Comparison of ENCODE assay signal across 8 cellular contexts in genomic region chr17:61400786-61401279, GRCh38. TPM values are rescaled to one million over a fixed set of nuclear protein-coding genes. Genes with fewer than 3 reads are reported as not detected.
A peak's percentile ranks its signal among the peaks of the same experiment; 100 is the strongest.
DNase-seq lines count a peak whose midpoint lies in the region; ATAC-seq and TF ChIP-seq lines count a peak whose summit lies in the region.

No MANE protein-coding gene starts in this region.

- H3K27ac ChIP-seq in brain microvascular endothelial cell, result peak overlapping the region; percentile 70

- peak; percentile 3 for TF ChIP-seq CTCF in brain microvascular endothelial cell (IDR thresholded peaks at IDR 0.05; ENCODE audit: low read depth, low read length, missing control alignments)
- TF ChIP-seq CTCF in mesothelial cell of epicardium (IDR thresholded peaks at IDR 0.05; ENCODE audit: unreplicated experiment), result no peak
- TF ChIP-seq CTCF in type B pancreatic cell (conservative IDR thresholded peaks at IDR 0.05), result no peak

- no peaks in the 10 kb centered on the region for H3K27me3 ChIP-seq in brain microvascular endothelial cell (replicated peaks)

- DNase-seq in activated T-cell treated with anti-CD3 and anti-CD28 coated beads, Interleukin-2, amount 50 U/mL, for 24 hours, result peak; percentile 51
- DNase-seq in activated T-cell treated with anti-CD3 and anti-CD28 coated beads for 4 hours (no peak), brain microvascular endothelial cell (no peak), mesothelial cell of epicardium (ENCODE audit: low spot score in 2 of 2, unreplicated experiment in 2 of 2) (peak in 1 of 2 experiments; percentile 57), type B pancreatic cell (ENCODE audit: extremely low spot score, unreplicated experiment) (no peak), NOMO-1 treated with DMSO at 0.1 percent for 48 hours (lab: John Stamatoyannopoulos, UW; ENCODE audit: unreplicated experiment) (no peak), hepatic stellate cell (ENCODE audit: low spot score) (no peak)

- no peaks in the 10 kb centered on the region for H3K9me3 Mint-ChIP-seq in activated T-cell treated with anti-CD3 and anti-CD28 coated beads, Interleukin-2, amount 50 U/mL, for 24 hours
- H3K9me3 Mint-ChIP-seq in mesothelial cell of epicardium (no peaks in the 10 kb centered on the region), type B pancreatic cell (no peaks in the 10 kb centered on the region)

- peaks cover 62% of the 10 kb centered on the region for H3K27me3 Mint-ChIP-seq in activated T-cell treated with anti-CD3 and anti-CD28 coated beads, Interleukin-2, amount 50 U/mL, for 24 hours
- H3K27me3 Mint-ChIP-seq in mesothelial cell of epicardium (ENCODE audit: low read depth) (no peaks in the 10 kb centered on the region), type B pancreatic cell (peaks cover 56% of the 10 kb centered on the region)

- peaks cover 14% of the 10 kb centered on the region for H3K36me3 ChIP-seq in brain microvascular endothelial cell (replicated peaks)

- H3K36me3 Mint-ChIP-seq in activated T-cell treated with anti-CD3 and anti-CD28 coated beads, Interleukin-2, amount 50 U/mL, for 24 hours (ENCODE audit: low read depth), result no peaks in the 10 kb centered on the region
- H3K36me3 Mint-ChIP-seq in mesothelial cell of epicardium (peaks cover 22% of the 10 kb centered on the region), type B pancreatic cell (peaks cover 15% of the 10 kb centered on the region)

- no peak for ATAC-seq in GM21390 (IDR thresholded peaks at IDR 0.05; ENCODE audit: unreplicated experiment)

- peak overlapping the region; percentile 84 for H3K4me3 ChIP-seq in brain microvascular endothelial cell (ENCODE audit: low read depth, low read length)

- H3K27ac Mint-ChIP-seq in activated T-cell treated with anti-CD3 and anti-CD28 coated beads, Interleukin-2, amount 50 U/mL, for 24 hours, result no peak overlapping the region
- H3K27ac Mint-ChIP-seq in mesothelial cell of epicardium (peak overlapping the region; percentile 95), type B pancreatic cell (peak overlapping the region; percentile 58)

- in situ Hi-C loops in brain microvascular endothelial cell (cut with HindIII; ENCODE audit: low pct_ligation_motif_present, low sequenced_read_pairs), result no loop called here

- H3K4me3 Mint-ChIP-seq in activated T-cell treated with anti-CD3 and anti-CD28 coated beads, Interleukin-2, amount 50 U/mL, for 24 hours, result peak overlapping the region; percentile 58
- H3K4me3 Mint-ChIP-seq in mesothelial cell of epicardium, result peak overlapping the region; percentile 86
- peak overlapping the region; percentile 88 for H3K4me3 Mint-ChIP-seq in type B pancreatic cell

- H3K4me1 Mint-ChIP-seq in activated T-cell treated with anti-CD3 and anti-CD28 coated beads, Interleukin-2, amount 50 U/mL, for 24 hours (ENCODE audit: low read depth), result peaks cover 46% of the 10 kb centered on the region
- H3K4me1 Mint-ChIP-seq in mesothelial cell of epicardium (peaks cover 36% of the 10 kb centered on the region), type B pancreatic cell (ENCODE audit: unreplicated experiment) (peaks cover 22% of the 10 kb centered on the region)

RNA-seq across cellular contexts. Expression of gene TBX2, which starts 1.2 kb away (rescaled TPM):
- total RNA-seq in mesothelial cell of epicardium (164 to 176 TPM (median 173 TPM) in 3 replicates), type B pancreatic cell (ENCODE audit: low replicate concordance) (8.7 and 55.9 TPM in 2 replicates)

RNA-seq across cellular contexts. Expression of gene TBX4, which starts 51.4 kb away (rescaled TPM):
- total RNA-seq in mesothelial cell of epicardium, result 51.9 to 56.6 TPM (median 54.2 TPM) in 3 replicates
- 0.45 and 1.8 TPM in 2 replicates for total RNA-seq in type B pancreatic cell (ENCODE audit: low replicate concordance)

Comparison
In these comparisons a context has a peak if more than half of its experiments do, and no peak if none do; other contexts are left out.
1. RNA of gene TBX4, which starts 51.4 kb away (total RNA-seq): 51.9 to 56.6 TPM in mesothelial cell of epicardium; 0.45 to 1.8 TPM in type B pancreatic cell; every median in the first group is over 10 times any median in the second.
2. Peak in every context shown above with its lines, with median percentiles within 50 percentile points of each other: H3K4me3 Mint-ChIP-seq.